ENCODE assay signal across 1 cellular context in genomic region chr4:105708376-105709080, GRCh38.
TF ChIP-seq lines count a peak whose summit lies in the region.

GSTCD (plus strand) TSS chr4:105708784; CDS start chr4:105717614, 8,830 bp downstream.
A gene with protein sequence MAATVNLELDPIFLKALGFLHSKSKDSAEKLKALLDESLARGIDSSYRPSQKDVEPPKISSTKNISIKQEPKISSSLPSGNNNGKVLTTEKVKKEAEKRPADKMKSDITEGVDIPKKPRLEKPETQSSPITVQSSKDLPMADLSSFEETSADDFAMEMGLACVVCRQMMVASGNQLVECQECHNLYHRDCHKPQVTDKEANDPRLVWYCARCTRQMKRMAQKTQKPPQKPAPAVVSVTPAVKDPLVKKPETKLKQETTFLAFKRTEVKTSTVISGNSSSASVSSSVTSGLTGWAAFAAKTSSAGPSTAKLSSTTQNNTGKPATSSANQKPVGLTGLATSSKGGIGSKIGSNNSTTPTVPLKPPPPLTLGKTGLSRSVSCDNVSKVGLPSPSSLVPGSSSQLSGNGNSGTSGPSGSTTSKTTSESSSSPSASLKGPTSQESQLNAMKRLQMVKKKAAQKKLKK (minus strand): TSS chr4:105708689. CDS start chr4:105700005, 8,684 bp downstream.

TF ChIP-seq in K562, 482 proteins besides CTCF, POLR2A, EP300 and RAD21 (continued from another document and continues in another):
- TF ChIP-seq ZBTB11 (CRISPR knock-in tag; IDR thresholded peaks at IDR 0.05) (peak; percentile 99 to 100 (median 100)), PRPF4 (IDR thresholded peaks at IDR 0.05; ENCODE audit: insufficient read depth, low read depth, low read length, poor library complexity, severe bottlenecking) (no peak), FOXK2 (conservative IDR thresholded peaks at IDR 0.05 in 1 of 2, IDR thresholded peaks at IDR 0.05 in 1 of 2; ENCODE audit: low read depth in 2 of 2) (peak; percentile 86 to 88), FOXM1 (IDR thresholded peaks at IDR 0.05; ENCODE audit: low read depth) (peak; percentile 53; the same call in 1 of the 2 replicates), FOXM1 (CRISPR knock-in tag; IDR thresholded peaks at IDR 0.05; ENCODE audit: low read depth) (peak; percentile 24; the same call in 1 of the 2 replicates), OTX1 (CRISPR knock-in tag; IDR thresholded peaks at IDR 0.05) (peak; percentile 74; the same call in 1 of the 2 replicates), ATF2 (CRISPR knock-in tag; IDR thresholded peaks at IDR 0.05) (peak; percentile 60; the same call in 1 of the 2 replicates), LCOR (CRISPR knock-in tag; IDR thresholded peaks at IDR 0.05) (peak; percentile 66), HNRNPUL1 (IDR thresholded peaks at IDR 0.05; ENCODE audit: low read length) (no peak), TRIM24 (IDR thresholded peaks at IDR 0.05) (peak; percentile 18 to 99; a peak in 2 of 4 replicates), SP1 (CRISPR knock-in tag; IDR thresholded peaks at IDR 0.05) (peak; percentile 97), GABPA (tag; conservative IDR thresholded peaks at IDR 0.05; ENCODE audit: low read depth) (peak; percentile 99), MYC (IDR thresholded peaks at IDR 0.05; ENCODE audit: low read depth, low read length) (peak; percentile 84), MYC (CRISPR knock-in tag; IDR thresholded peaks at IDR 0.05; ENCODE audit: borderline replicate concordance, low read depth) (peak; percentile 32; the same call in 1 of the 2 replicates), CAMTA2 (CRISPR knock-in tag; conservative IDR thresholded peaks at IDR 0.05) (no peak), CREB1 (IDR thresholded peaks at IDR 0.05) (peak; percentile 92), CREB1 (CRISPR knock-in tag; IDR thresholded peaks at IDR 0.05) (peak; percentile 96), SAFB (IDR thresholded peaks at IDR 0.05; ENCODE audit: borderline replicate concordance, low read depth, low read length) (no peak), NKRF (IDR thresholded peaks at IDR 0.05; ENCODE audit: borderline replicate concordance) (peak; percentile 75; the same call in 1 of the 2 replicates), DEAF1 (CRISPR knock-in tag; IDR thresholded peaks at IDR 0.05) (peak; percentile 22; the same call in 1 of the 2 replicates), POLR2AphosphoS5 (IDR thresholded peaks at IDR 0.05; ENCODE audit: control insufficient read depth, insufficient read depth, low read depth, low read length) (peak; percentile 95), ADNP (tag; IDR thresholded peaks at IDR 0.05) (no peak), HSF4 (CRISPR knock-in tag; IDR thresholded peaks at IDR 0.05; ENCODE audit: borderline replicate concordance) (no peak), DIDO1 (tag; IDR thresholded peaks at IDR 0.05; ENCODE audit: low read depth) (peak; percentile 97), KDM1A (IDR thresholded peaks at IDR 0.05) (no peak), RBBP5 (IDR thresholded peaks at IDR 0.05; ENCODE audit: borderline replicate concordance, insufficient read depth, low read length, poor library complexity, severe bottlenecking) (peak; percentile 98), GTF2E2 (tag; IDR thresholded peaks at IDR 0.05) (peak; percentile 20; the same call in 1 of the 2 replicates), CCAR2 (IDR thresholded peaks at IDR 0.05; ENCODE audit: low read depth, low read length) (peak; percentile 81; the same call in 1 of the 2 replicates), IRF9 (tag; IDR thresholded peaks at IDR 0.05) (no peak), UBTF (IDR thresholded peaks at IDR 0.05; ENCODE audit: borderline replicate concordance in 1 of 2, low read depth in 2 of 2, low read length in 2 of 2) (peak; percentile 92), MCM7 (IDR thresholded peaks at IDR 0.05) (no peak), SPI1 (IDR thresholded peaks at IDR 0.05; ENCODE audit: borderline replicate concordance, low read depth, low read length) (no peak), SOX6 (IDR thresholded peaks at IDR 0.05) (peak; percentile 77)
- TF ChIP-seq, protein P1, sequence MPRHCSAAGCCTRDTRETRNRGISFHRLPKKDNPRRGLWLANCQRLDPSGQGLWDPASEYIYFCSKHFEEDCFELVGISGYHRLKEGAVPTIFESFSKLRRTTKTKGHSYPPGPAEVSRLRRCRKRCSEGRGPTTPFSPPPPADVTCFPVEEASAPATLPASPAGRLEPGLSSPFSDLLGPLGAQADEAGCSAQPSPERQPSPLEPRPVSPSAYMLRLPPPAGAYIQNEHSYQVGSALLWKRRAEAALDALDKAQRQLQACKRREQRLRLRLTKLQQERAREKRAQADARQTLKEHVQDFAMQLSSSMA (CRISPR knock-in tag; IDR thresholded peaks at IDR 0.05): peak; percentile 77; the same call in 1 of the 2 replicates
- TF ChIP-seq, protein P2, sequence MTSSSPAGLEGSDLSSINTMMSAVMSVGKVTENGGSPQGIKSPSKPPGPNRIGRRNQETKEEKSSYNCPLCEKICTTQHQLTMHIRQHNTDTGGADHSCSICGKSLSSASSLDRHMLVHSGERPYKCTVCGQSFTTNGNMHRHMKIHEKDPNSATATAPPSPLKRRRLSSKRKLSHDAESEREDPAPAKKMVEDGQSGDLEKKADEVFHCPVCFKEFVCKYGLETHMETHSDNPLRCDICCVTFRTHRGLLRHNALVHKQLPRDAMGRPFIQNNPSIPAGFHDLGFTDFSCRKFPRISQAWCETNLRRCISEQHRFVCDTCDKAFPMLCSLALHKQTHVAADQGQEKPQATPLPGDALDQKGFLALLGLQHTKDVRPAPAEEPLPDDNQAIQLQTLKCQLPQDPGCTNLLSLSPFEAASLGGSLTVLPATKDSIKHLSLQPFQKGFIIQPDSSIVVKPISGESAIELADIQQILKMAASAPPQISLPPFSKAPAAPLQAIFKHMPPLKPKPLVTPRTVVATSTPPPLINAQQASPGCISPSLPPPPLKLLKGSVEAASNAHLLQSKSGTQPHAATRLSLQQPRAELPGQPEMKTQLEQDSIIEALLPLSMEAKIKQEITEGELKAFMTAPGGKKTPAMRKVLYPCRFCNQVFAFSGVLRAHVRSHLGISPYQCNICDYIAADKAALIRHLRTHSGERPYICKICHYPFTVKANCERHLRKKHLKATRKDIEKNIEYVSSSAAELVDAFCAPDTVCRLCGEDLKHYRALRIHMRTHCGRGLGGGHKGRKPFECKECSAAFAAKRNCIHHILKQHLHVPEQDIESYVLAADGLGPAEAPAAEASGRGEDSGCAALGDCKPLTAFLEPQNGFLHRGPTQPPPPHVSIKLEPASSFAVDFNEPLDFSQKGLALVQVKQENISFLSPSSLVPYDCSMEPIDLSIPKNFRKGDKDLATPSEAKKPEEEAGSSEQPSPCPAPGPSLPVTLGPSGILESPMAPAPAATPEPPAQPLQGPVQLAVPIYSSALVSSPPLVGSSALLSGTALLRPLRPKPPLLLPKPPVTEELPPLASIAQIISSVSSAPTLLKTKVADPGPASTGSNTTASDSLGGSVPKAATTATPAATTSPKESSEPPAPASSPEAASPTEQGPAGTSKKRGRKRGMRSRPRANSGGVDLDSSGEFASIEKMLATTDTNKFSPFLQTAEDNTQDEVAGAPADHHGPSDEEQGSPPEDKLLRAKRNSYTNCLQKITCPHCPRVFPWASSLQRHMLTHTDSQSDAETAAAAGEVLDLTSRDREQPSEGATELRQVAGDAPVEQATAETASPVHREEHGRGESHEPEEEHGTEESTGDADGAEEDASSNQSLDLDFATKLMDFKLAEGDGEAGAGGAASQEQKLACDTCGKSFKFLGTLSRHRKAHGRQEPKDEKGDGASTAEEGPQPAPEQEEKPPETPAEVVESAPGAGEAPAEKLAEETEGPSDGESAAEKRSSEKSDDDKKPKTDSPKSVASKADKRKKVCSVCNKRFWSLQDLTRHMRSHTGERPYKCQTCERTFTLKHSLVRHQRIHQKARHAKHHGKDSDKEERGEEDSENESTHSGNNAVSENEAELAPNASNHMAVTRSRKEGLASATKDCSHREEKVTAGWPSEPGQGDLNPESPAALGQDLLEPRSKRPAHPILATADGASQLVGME (CRISPR knock-in tag; IDR thresholded peaks at IDR 0.05): peak; percentile 50; the same call in 1 of the 2 replicates
- TF ChIP-seq, protein P3, sequence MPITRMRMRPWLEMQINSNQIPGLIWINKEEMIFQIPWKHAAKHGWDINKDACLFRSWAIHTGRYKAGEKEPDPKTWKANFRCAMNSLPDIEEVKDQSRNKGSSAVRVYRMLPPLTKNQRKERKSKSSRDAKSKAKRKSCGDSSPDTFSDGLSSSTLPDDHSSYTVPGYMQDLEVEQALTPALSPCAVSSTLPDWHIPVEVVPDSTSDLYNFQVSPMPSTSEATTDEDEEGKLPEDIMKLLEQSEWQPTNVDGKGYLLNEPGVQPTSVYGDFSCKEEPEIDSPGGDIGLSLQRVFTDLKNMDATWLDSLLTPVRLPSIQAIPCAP (CRISPR knock-in tag; IDR thresholded peaks at IDR 0.05; ENCODE audit: borderline replicate concordance): peak; percentile 73; the same call in 1 of the 2 replicates
